8 cellular contexts compared by ENCODE assay signal in genomic region chr2:57497489-57498096, GRCh38.
A peak's percentile ranks its signal among the peaks of the same experiment; 100 is the strongest.
DNase-seq lines count a peak whose midpoint lies in the region; ATAC-seq, FAIRE-seq and TF ChIP-seq lines count a peak whose summit lies in the region.

No MANE protein-coding gene starts in this region.

- intact Hi-C loops in endothelial cell of umbilical vein (cut with micrococcal nuclease), result loop anchor here (1.0 to 5.0 kb wide), 5 partner anchors 46 to 1365 kb away; partner anchors contain the start of gene CCDC85A
- intact Hi-C loops in mucosa of descending colon (cut with DNase I, micrococcal nuclease), result loop anchor here in 1 of 2 donors (10.0 kb wide), 1 partner anchor 1313 kb away; the partner anchor contains the start of gene CCDC85A
- intact Hi-C loops in aorta (cut with DNase I), result no loop called here

- CTCF ChIA-PET in endothelial cell of umbilical vein (lab: Charles Lee), result interaction anchor here (0.6 to 3.8 kb wide), 22 partner anchors 10 to 1420 kb away, joined by 3 to 45 read pairs (median 4); partner anchors contain the start of gene CCDC85A

- H3K9me3 ChIP-seq in endothelial cell of umbilical vein (replicated peaks; ENCODE audit: control insufficient read depth, insufficient read depth, low read length), result no peaks in the 10 kb centered on the region
- no peaks in the 10 kb centered on the region for H3K9me3 ChIP-seq in mucosa of descending colon
- peaks cover 2% of the 10 kb centered on the region for H3K9me3 ChIP-seq in aorta (ENCODE audit: control insufficient read depth, low read length)

- no peak overlapping the region for H3K4me3 ChIP-seq in endothelial cell of umbilical vein (replicated peaks in 1 of 3; ENCODE audit: insufficient read depth in 1 of 3, low read depth in 1 of 3, low read length in 3 of 3)
- no peak overlapping the region for H3K4me3 ChIP-seq in mucosa of descending colon
- H3K4me3 ChIP-seq in aorta (ENCODE audit: low read length in 2 of 2), result no peak overlapping the region

- ATAC-seq in GM18498 (IDR thresholded peaks at IDR 0.05; ENCODE audit: unreplicated experiment) (peak; percentile 90), HG02840 (IDR thresholded peaks at IDR 0.05; ENCODE audit: low FRiP score, unreplicated experiment) (peak; percentile 70), mucosa of descending colon (peak; percentile 68), aorta (ENCODE audit: low FRiP score) (peak; percentile 66)

- DNase-seq in AG08395 (ENCODE audit: low spot score), result peak; percentile 62
- peak; percentile 63 for DNase-seq in NCI-H1105 treated with DMSO at 0.1 percent for 48 hours (lab: John Stamatoyannopoulos, UW)
- DNase-seq in SKM-1 (lab: John Stamatoyannopoulos, UW; ENCODE audit: unreplicated experiment), result peak; percentile 27
- peak; percentile 61 for DNase-seq in endothelial cell of umbilical vein (ENCODE audit: low read depth, low spot score)
- DNase-seq in mucosa of descending colon, result peak in 2 of 3 donors; percentile 10 to 58
- DNase-seq in aorta, result no peak

- H2AFZ ChIP-seq in endothelial cell of umbilical vein (ENCODE audit: low read depth, low read length), result no peak overlapping the region

- WGBS in aorta, 2 donors, result 23 to 24% methylated on average over 3 of the region's 3 CpGs

- TF ChIP-seq CTCF in endothelial cell of umbilical vein (IDR thresholded peaks at IDR 0.05; ENCODE audit: extremely low read depth in 1 of 2, insufficient read depth in 1 of 2, low read depth in 1 of 2, low read length in 2 of 2), result peak; percentile 65 to 66
- TF ChIP-seq CTCF in mucosa of descending colon (IDR thresholded peaks at IDR 0.05), result peak; percentile 35

- no peaks in the 10 kb centered on the region for H3K9me1 ChIP-seq in endothelial cell of umbilical vein (replicated peaks; ENCODE audit: control insufficient read depth, extremely low read depth, insufficient read depth, low read length)

- BruUV-seq in endothelial cell of umbilical vein (replicated peaks; lab: Mats Ljungman, UMichigan), result no TSS peak

- H3K9ac ChIP-seq in endothelial cell of umbilical vein (replicated peaks; ENCODE audit: extremely low read depth, insufficient read depth, low read length), result no peak overlapping the region

- no peaks in the 10 kb centered on the region for H4K20me1 ChIP-seq in endothelial cell of umbilical vein (replicated peaks; ENCODE audit: control insufficient read depth, extremely low read depth, insufficient read depth, low read length)

- dilution Hi-C loops in endothelial cell of umbilical vein (cut with MboI; ENCODE audit: extremely low pct_ligation_motif_present, low sequenced_read_pairs), result no loop called here

- no peak overlapping the region for H3K27ac ChIP-seq in endothelial cell of umbilical vein (ENCODE audit: insufficient read depth, low read depth, low read length)
- no peak overlapping the region for H3K27ac ChIP-seq in aorta (ENCODE audit: low read depth in 1 of 2, low read length in 2 of 2)

- H3K79me2 ChIP-seq in endothelial cell of umbilical vein (ENCODE audit: control insufficient read depth, insufficient read depth, low read length), result no peaks in the 10 kb centered on the region

- no peaks in the 10 kb centered on the region for H3K27me3 ChIP-seq in endothelial cell of umbilical vein (ENCODE audit: control insufficient read depth in 2 of 2, insufficient read depth in 2 of 2, low read length in 2 of 2)
- no peaks in the 10 kb centered on the region for H3K27me3 ChIP-seq in aorta (ENCODE audit: control insufficient read depth in 1 of 2, insufficient read depth in 2 of 2, low read length in 1 of 2)

- TF ChIP-seq POLR2A in endothelial cell of umbilical vein (IDR thresholded peaks at IDR 0.05; ENCODE audit: low read depth, low read length), result no peak

- no peaks in the 10 kb centered on the region for H3K4me1 ChIP-seq in endothelial cell of umbilical vein (ENCODE audit: control insufficient read depth, extremely low read depth, insufficient read depth, low read length)
- H3K4me1 ChIP-seq in mucosa of descending colon (ENCODE audit: low read depth), result no peaks in the 10 kb centered on the region
- H3K4me1 ChIP-seq in aorta (ENCODE audit: control insufficient read depth in 1 of 2, insufficient read depth in 2 of 2, low read length in 2 of 2), result no peaks in the 10 kb centered on the region

- POLR2A ChIA-PET in endothelial cell of umbilical vein (lab: Charles Lee), result no interaction called here

- H3K36me3 ChIP-seq in endothelial cell of umbilical vein (ENCODE audit: control insufficient read depth in 2 of 2, extremely low read depth in 1 of 2, insufficient read depth in 2 of 2, low read length in 2 of 2) (no peaks in the 10 kb centered on the region), mucosa of descending colon (ENCODE audit: low read depth) (no peaks in the 10 kb centered on the region), aorta (ENCODE audit: control insufficient read depth in 1 of 2, insufficient read depth in 2 of 2, low read length in 1 of 2) (no peaks in the 10 kb centered on the region)

- peak; percentile 82 for FAIRE-seq in endothelial cell of umbilical vein (lab: Jason Lieb, UNC)

- H3K4me2 ChIP-seq in endothelial cell of umbilical vein (ENCODE audit: insufficient read depth, low read length), result no peak overlapping the region

TF ChIP-seq in endothelial cell of umbilical vein, 7 proteins besides CTCF, POLR2A, EP300 and RAD21:
- no peak for TF ChIP-seq JUN (IDR thresholded peaks at IDR 0.05; ENCODE audit: borderline replicate concordance, insufficient read depth, insufficient read length, low read depth)
- no peak for TF ChIP-seq MAX (IDR thresholded peaks at IDR 0.05; ENCODE audit: insufficient read depth, insufficient read length)
- TF ChIP-seq EZH2 (IDR thresholded peaks at IDR 0.05; ENCODE audit: borderline replicate concordance, low read depth, low read length, severe bottlenecking), result no peak
- TF ChIP-seq GATA2 (IDR thresholded peaks at IDR 0.05; ENCODE audit: insufficient read depth, insufficient read length, low read depth, low read length), result no peak
- TF ChIP-seq MYC (IDR thresholded peaks at IDR 0.05; ENCODE audit: low read depth, low read length), result no peak
- no peak for TF ChIP-seq POLR2AphosphoS5 (IDR thresholded peaks at IDR 0.05; ENCODE audit: insufficient read depth, low read depth, low read length)

Comparison
In these comparisons a context has a peak if more than half of its experiments do, and no peak if none do; other contexts are left out.
1. DNase-seq: peak in AG08395 (single experiment), NCI-H1105 treated with DMSO at 0.1 percent for 48 hours (single experiment), SKM-1 (single experiment), endothelial cell of umbilical vein (single experiment) and mucosa of descending colon (2 of 3); none in aorta (0 of 2).
2. Peak in every context shown above with its lines, with median percentiles within 50 percentile points of each other: ATAC-seq.